31 cellular contexts compared by ENCODE assay signal in genomic region chr7:138492423-138492822, GRCh38.
"Had no signal": no experiment of that assay in that cellular context is flagged by ENCODE, and none has a peak within 500 bp of the region (broad histone marks: within the 10 kb centered on the region; RNA-seq: fewer than 3 reads in every experiment).

No MANE protein-coding gene starts in this region.

- H3K9me3 Mint-ChIP-seq: effector memory CD8-positive, alpha-beta T cell had no signal

- ATAC-seq: activated CD4-positive, alpha-beta T cell treated with anti-CD3 and anti-CD28 coated beads for 36 hours; activated T-cell treated with anti-CD3 and anti-CD28 coated beads, Interleukin-2, amount 50 U/mL, for 72 hours; effector memory CD8-positive, alpha-beta T cell; foreskin keratinocyte; gastrocnemius medialis; heart right ventricle had no signal

- H3K27me3 Mint-ChIP-seq: activated CD4-positive, alpha-beta memory T cell treated with anti-CD3 and anti-CD28 coated beads, Interleukin-2, amount 10 ng/mL, durations not matched to agents 7 days and 5 days; activated CD4-positive, alpha-beta T cell treated with anti-CD3 and anti-CD28 coated beads for 36 hours; activated CD4-positive, alpha-beta T cell treated with anti-CD3 and anti-CD28 coated beads, Interleukin-2, amount 10 ng/mL, durations not matched to agents 24 days and 14 days; activated naive CD8-positive, alpha-beta T cell treated with anti-CD3 and anti-CD28 coated beads for 36 hours; activated T-cell treated with anti-CD3 and anti-CD28 coated beads, Interleukin-2, amount 50 U/mL, for 24 hours; effector memory CD8-positive, alpha-beta T cell had no signal

- H3K27ac Mint-ChIP-seq: activated CD4-positive, alpha-beta memory T cell treated with anti-CD3 and anti-CD28 coated beads, Interleukin-2, amount 10 ng/mL, durations not matched to agents 7 days and 5 days; activated CD4-positive, alpha-beta T cell treated with anti-CD3 and anti-CD28 coated beads for 36 hours; activated CD4-positive, alpha-beta T cell treated with anti-CD3 and anti-CD28 coated beads, Interleukin-2, amount 10 ng/mL, durations not matched to agents 24 days and 14 days; activated naive CD8-positive, alpha-beta T cell treated with anti-CD3 and anti-CD28 coated beads for 36 hours; activated T-cell treated with anti-CD3 and anti-CD28 coated beads, Interleukin-2, amount 50 U/mL, for 24 hours; activated T-cell treated with anti-CD3 and anti-CD28 coated beads, Interleukin-2, amount 50 U/mL, for 72 hours had no signal

- H3K4me3 Mint-ChIP-seq: activated CD4-positive, alpha-beta memory T cell treated with anti-CD3 and anti-CD28 coated beads, Interleukin-2, amount 10 ng/mL, durations not matched to agents 7 days and 5 days; activated CD4-positive, alpha-beta T cell treated with anti-CD3 and anti-CD28 coated beads for 36 hours; activated CD4-positive, alpha-beta T cell treated with anti-CD3 and anti-CD28 coated beads, Interleukin-2, amount 10 ng/mL, durations not matched to agents 24 days and 14 days; activated naive CD8-positive, alpha-beta T cell treated with anti-CD3 and anti-CD28 coated beads for 36 hours; activated T-cell treated with anti-CD3 and anti-CD28 coated beads, Interleukin-2, amount 50 U/mL, for 24 hours; activated T-cell treated with anti-CD3 and anti-CD28 coated beads, Interleukin-2, amount 50 U/mL, for 72 hours had no signal

- H3K4me3 ChIP-seq: esophagus muscularis mucosa, gastrocnemius medialis, heart right ventricle had no signal

- H3K27me3 ChIP-seq: brain microvascular endothelial cell, esophagus muscularis mucosa, foreskin keratinocyte, gastrocnemius medialis, heart right ventricle had no signal

- FAIRE-seq: astrocyte, bronchial epithelial cell, colon had no signal

- H3K9me3 ChIP-seq: esophagus muscularis mucosa, gastrocnemius medialis had no signal

- H3K36me3 ChIP-seq: brain microvascular endothelial cell, esophagus muscularis mucosa, gastrocnemius medialis, heart right ventricle, WERI-Rb-1 had no signal

- H3K4me1 ChIP-seq: esophagus muscularis mucosa, foreskin keratinocyte had no signal

- DNase-seq: activated CD4-positive, alpha-beta memory T cell treated with anti-CD3 and anti-CD28 coated beads, Interleukin-2, amount 10 ng/mL, durations not matched to agents 7 days and 5 days; activated CD4-positive, alpha-beta T cell treated with anti-CD3 and anti-CD28 coated beads for 36 hours; activated CD4-positive, alpha-beta T cell treated with anti-CD3 and anti-CD28 coated beads, Interleukin-2, amount 10 ng/mL, durations not matched to agents 24 days and 14 days; activated CD4-positive, alpha-beta T cell treated with anti-CD3 and anti-CD28 coated beads, Interleukin-2, amount 50 U/mL, for 4 hours; activated CD4-positive, CD25-positive, alpha-beta regulatory T cell; activated CD4-positive, CD25-positive, alpha-beta regulatory T cell treated with anti-CD3 and anti-CD28 coated beads, Interleukin-2, amount 50 U/mL, for 72 hours; activated CD8-positive, alpha-beta memory T cell treated with anti-CD3 and anti-CD28 coated beads, Interleukin-2, amount 50 U/mL, for 48 hours; activated effector memory CD4-positive, alpha-beta T cell treated with Interleukin-2 at 50 U/mL for 16 hours; activated gamma-delta T cell treated with Interleukin-2 at 50 U/mL for 16 hours; activated naive CD4-positive, alpha-beta T cell treated with anti-CD3 and anti-CD28 coated beads, Interleukin-2, amount 50 U/mL, for 16 hours; activated naive CD4-positive, alpha-beta T cell treated with Interleukin-2 at 50 U/mL for 16 hours; activated naive CD8-positive, alpha-beta T cell treated with anti-CD3 and anti-CD28 coated beads for 36 hours; activated T-cell treated with anti-CD3 and anti-CD28 coated beads for 4 hours; activated T-cell treated with anti-CD3 and anti-CD28 coated beads, Interleukin-2, amount 50 U/mL, for 24 hours; activated T-cell treated with anti-CD3 and anti-CD28 coated beads, Interleukin-2, amount 50 U/mL, for 72 hours; brain microvascular endothelial cell; caudate nucleus; cortex of kidney; dermis blood vessel endothelial cell; effector CD4-positive, alpha-beta T cell; effector memory CD8-positive, alpha-beta T cell; foreskin keratinocyte; gastrocnemius medialis; glutamatergic neuron; heart right ventricle; T1000; WERI-Rb-1 had no signal

- H3K27ac ChIP-seq: brain microvascular endothelial cell, esophagus muscularis mucosa, foreskin keratinocyte, gastrocnemius medialis, heart right ventricle, WERI-Rb-1 had no signal
